Comparison of ENCODE assay signal across 7 cellular contexts in the genomic region with DNA sequence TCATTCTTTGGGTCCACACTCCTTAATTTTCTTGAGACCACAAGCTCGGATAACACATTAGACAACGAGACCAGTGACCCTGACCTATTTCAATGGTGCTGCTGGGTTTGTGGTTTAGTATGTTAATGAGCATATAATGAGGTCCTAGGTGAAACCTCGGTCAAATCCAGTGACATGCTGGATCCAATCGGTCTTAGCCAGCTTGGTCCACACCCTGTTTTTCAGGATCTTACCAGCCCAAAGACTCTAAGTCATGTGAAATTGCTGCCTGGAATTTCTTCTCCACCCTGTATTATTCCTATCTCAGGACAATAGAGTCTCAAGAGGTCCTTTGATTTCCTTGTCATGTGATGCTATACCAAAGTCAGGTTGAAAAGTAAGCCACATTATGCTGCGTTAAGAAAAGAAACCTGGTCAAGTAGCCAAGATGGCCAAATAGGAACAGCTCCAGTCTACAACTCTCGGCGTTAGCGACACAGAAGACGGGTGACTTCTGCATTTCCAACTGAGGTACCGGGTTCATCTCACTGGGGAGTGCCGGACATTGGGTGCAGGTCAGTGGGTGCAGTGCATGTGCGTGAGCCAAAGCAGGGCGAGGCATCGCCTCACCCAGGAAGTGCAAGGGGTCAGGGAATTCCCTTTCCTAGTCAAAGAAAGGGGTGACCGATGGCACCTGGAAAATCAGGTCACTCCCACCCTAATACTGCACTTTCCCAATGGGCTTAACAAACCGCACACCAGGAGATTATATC.
DNase-seq lines count a peak whose midpoint lies in the region; ATAC-seq, FAIRE-seq and TF ChIP-seq lines count a peak whose summit lies in the region.
"Not testable (repeated sequence)": the region's sequence is repeated elsewhere in the genome, so short reads cannot be mapped to it uniquely, and the experiment has no call there.

No MANE protein-coding gene starts in this region.

- TF ChIP-seq EP300 in GM12878 (IDR thresholded peaks at IDR 0.05; ENCODE audit: borderline replicate concordance in 1 of 2, control insufficient read depth in 1 of 2, low read depth in 2 of 2, low read length in 2 of 2), result not testable (repeated sequence)

- not testable (repeated sequence) for TF ChIP-seq RAD21 in GM12878 (IDR thresholded peaks at IDR 0.05; ENCODE audit: insufficient read depth, low read depth, low read length)

- H3K4me1 ChIP-seq in GM12878 (ENCODE audit: control insufficient read depth, insufficient read depth, low read length), result peaks cover 12% of the 10 kb centered on the region
- H3K4me1 ChIP-seq in mucosa of descending colon (ENCODE audit: low read depth), result not testable (repeated sequence)

- H3K27me3 ChIP-seq in GM06990 (replicated peaks; ENCODE audit: control insufficient read depth, insufficient read depth, low read length); GM12878 (replicated peaks in 1 of 2; ENCODE audit: control insufficient read depth in 2 of 2, insufficient read depth in 2 of 2, low read length in 1 of 2): not testable (repeated sequence)

- TF ChIP-seq CTCF in GM06990 (IDR thresholded peaks at IDR 0.05; ENCODE audit: insufficient read depth, low read length, poor library complexity, severe bottlenecking); GM12878 (IDR thresholded peaks at IDR 0.05 in 2 of 3, conservative IDR thresholded peaks at IDR 0.05 in 1 of 3; ENCODE audit: control insufficient read depth in 2 of 3, extremely low read depth in 1 of 3, insufficient read depth in 1 of 3, low read depth in 3 of 3, low read length in 3 of 3); mucosa of descending colon (IDR thresholded peaks at IDR 0.05): not testable (repeated sequence)

- peak overlapping the region; percentile 41 for H3K4me2 ChIP-seq in GM12878 (ENCODE audit: control insufficient read depth, insufficient read depth)

- WGBS in GM12878 (ENCODE audit: insufficient coverage, insufficient replicate concordance, low lambda C conversion rate, missing lambda C conversion rate), result 91% methylated on average over 16 of the region's 16 CpGs

- SMC1A ChIA-PET in GM12878 (lab: Charles Lee; ENCODE audit: uncharacterized antibody, unreplicated experiment), result interaction anchor here (1.1 to 1.4 kb wide), 3 partner anchors 9 to 13 kb away, joined by 3 to 5 read pairs (median 4); no protein-coding TSS in a partner anchor

- H3K9me3 ChIP-seq in KOPT-K1 (ENCODE audit: insufficient read depth, low read length, poor library complexity, severe bottlenecking); GM12878 (replicated peaks; ENCODE audit: control insufficient read depth, insufficient read depth, low read length); mucosa of descending colon: not testable (repeated sequence)

- intact Hi-C loops in GM12878 (cut with micrococcal nuclease; ENCODE audit: unreplicated experiment); mucosa of descending colon (cut with DNase I, micrococcal nuclease): not testable (repeated sequence)

- peak overlapping the region; percentile 46 for H3K27ac ChIP-seq in KOPT-K1 (ENCODE audit: low read depth, low read length, poor library complexity, severe bottlenecking)
- H3K27ac ChIP-seq in GM12878 (ENCODE audit: control insufficient read depth, insufficient read depth), result not testable (repeated sequence)

- H4K20me1 ChIP-seq in GM12878 (ENCODE audit: control insufficient read depth, insufficient read depth), result not testable (repeated sequence)

- RAD21 ChIA-PET in GM12878 (lab: Charles Lee; ENCODE audit: unreplicated experiment), result not testable (repeated sequence)

- ATAC-seq in GM19372 (IDR thresholded peaks at IDR 0.05; ENCODE audit: low read depth, unreplicated experiment) (peak; percentile 15), GM21717 (IDR thresholded peaks at IDR 0.05; ENCODE audit: unreplicated experiment) (peak; percentile 21), HG02973 (IDR thresholded peaks at IDR 0.05; ENCODE audit: unreplicated experiment) (peak; percentile 34), mucosa of descending colon (peak; percentile 87)
- ATAC-seq in GM12878, result not testable (repeated sequence)

- not testable (repeated sequence) for H3K4me3 ChIP-seq in GM06990 (replicated peaks; ENCODE audit: low read depth, low read length); GM12878; mucosa of descending colon

- POLR2A ChIA-PET in GM12878 (lab: Charles Lee), result not testable (repeated sequence)

- TF ChIP-seq POLR2A in GM12878 (IDR thresholded peaks at IDR 0.05; ENCODE audit: low read depth, low read length), result not testable (repeated sequence)

- not testable (repeated sequence) for H3K9ac ChIP-seq in GM12878 (ENCODE audit: control insufficient read depth, insufficient read depth, low read length)

- BruUV-seq in GM12878 (replicated peaks; lab: Mats Ljungman, UMichigan), result not testable (repeated sequence)

- in situ Hi-C loops in GM12878 (cut with MboI), result not testable (repeated sequence)

- not testable (repeated sequence) for H3K79me2 ChIP-seq in GM12878 (ENCODE audit: control insufficient read depth, insufficient read depth, low read length)

- not testable (repeated sequence) for FAIRE-seq in GM12878 (lab: Jason Lieb, UNC)

- peak; percentile 8 for DNase-seq in GM06990 (ENCODE audit: extremely low read depth, insufficient read length)
- not testable (repeated sequence) for DNase-seq in GM12878 (ENCODE audit: low read depth, low spot score)
- DNase-seq in mucosa of descending colon, result peak in 2 of 3 donors; percentile 40 to 51

- not testable (repeated sequence) for H2AFZ ChIP-seq in GM12878 (ENCODE audit: control insufficient read depth, low read depth, low read length)

- CTCF ChIA-PET in GM12878 (lab: Yijun Ruan, JAX), result interaction anchor here (1.0 kb wide), 1 partner anchor 44 kb away, joined by 4 read pairs; no protein-coding TSS in a partner anchor

- not testable (repeated sequence) for H3K36me3 ChIP-seq in GM06990 (ENCODE audit: control insufficient read depth, insufficient read depth, low read length); KOPT-K1 (ENCODE audit: insufficient read depth, low read length); GM12878 (ENCODE audit: control insufficient read depth in 2 of 2, insufficient read depth in 2 of 2, low read length in 1 of 2); mucosa of descending colon (ENCODE audit: low read depth)
